ENCODE assay signal across 1 cellular context in genomic region chr14:83826838-83827237, GRCh38.
TF ChIP-seq lines count a peak whose summit lies in the region.

No MANE protein-coding gene starts in this region.

TF ChIP-seq in GM23338, 12 proteins besides CTCF, POLR2A, EP300 and RAD21 (continued from another document):
- TF ChIP-seq, protein P1, sequence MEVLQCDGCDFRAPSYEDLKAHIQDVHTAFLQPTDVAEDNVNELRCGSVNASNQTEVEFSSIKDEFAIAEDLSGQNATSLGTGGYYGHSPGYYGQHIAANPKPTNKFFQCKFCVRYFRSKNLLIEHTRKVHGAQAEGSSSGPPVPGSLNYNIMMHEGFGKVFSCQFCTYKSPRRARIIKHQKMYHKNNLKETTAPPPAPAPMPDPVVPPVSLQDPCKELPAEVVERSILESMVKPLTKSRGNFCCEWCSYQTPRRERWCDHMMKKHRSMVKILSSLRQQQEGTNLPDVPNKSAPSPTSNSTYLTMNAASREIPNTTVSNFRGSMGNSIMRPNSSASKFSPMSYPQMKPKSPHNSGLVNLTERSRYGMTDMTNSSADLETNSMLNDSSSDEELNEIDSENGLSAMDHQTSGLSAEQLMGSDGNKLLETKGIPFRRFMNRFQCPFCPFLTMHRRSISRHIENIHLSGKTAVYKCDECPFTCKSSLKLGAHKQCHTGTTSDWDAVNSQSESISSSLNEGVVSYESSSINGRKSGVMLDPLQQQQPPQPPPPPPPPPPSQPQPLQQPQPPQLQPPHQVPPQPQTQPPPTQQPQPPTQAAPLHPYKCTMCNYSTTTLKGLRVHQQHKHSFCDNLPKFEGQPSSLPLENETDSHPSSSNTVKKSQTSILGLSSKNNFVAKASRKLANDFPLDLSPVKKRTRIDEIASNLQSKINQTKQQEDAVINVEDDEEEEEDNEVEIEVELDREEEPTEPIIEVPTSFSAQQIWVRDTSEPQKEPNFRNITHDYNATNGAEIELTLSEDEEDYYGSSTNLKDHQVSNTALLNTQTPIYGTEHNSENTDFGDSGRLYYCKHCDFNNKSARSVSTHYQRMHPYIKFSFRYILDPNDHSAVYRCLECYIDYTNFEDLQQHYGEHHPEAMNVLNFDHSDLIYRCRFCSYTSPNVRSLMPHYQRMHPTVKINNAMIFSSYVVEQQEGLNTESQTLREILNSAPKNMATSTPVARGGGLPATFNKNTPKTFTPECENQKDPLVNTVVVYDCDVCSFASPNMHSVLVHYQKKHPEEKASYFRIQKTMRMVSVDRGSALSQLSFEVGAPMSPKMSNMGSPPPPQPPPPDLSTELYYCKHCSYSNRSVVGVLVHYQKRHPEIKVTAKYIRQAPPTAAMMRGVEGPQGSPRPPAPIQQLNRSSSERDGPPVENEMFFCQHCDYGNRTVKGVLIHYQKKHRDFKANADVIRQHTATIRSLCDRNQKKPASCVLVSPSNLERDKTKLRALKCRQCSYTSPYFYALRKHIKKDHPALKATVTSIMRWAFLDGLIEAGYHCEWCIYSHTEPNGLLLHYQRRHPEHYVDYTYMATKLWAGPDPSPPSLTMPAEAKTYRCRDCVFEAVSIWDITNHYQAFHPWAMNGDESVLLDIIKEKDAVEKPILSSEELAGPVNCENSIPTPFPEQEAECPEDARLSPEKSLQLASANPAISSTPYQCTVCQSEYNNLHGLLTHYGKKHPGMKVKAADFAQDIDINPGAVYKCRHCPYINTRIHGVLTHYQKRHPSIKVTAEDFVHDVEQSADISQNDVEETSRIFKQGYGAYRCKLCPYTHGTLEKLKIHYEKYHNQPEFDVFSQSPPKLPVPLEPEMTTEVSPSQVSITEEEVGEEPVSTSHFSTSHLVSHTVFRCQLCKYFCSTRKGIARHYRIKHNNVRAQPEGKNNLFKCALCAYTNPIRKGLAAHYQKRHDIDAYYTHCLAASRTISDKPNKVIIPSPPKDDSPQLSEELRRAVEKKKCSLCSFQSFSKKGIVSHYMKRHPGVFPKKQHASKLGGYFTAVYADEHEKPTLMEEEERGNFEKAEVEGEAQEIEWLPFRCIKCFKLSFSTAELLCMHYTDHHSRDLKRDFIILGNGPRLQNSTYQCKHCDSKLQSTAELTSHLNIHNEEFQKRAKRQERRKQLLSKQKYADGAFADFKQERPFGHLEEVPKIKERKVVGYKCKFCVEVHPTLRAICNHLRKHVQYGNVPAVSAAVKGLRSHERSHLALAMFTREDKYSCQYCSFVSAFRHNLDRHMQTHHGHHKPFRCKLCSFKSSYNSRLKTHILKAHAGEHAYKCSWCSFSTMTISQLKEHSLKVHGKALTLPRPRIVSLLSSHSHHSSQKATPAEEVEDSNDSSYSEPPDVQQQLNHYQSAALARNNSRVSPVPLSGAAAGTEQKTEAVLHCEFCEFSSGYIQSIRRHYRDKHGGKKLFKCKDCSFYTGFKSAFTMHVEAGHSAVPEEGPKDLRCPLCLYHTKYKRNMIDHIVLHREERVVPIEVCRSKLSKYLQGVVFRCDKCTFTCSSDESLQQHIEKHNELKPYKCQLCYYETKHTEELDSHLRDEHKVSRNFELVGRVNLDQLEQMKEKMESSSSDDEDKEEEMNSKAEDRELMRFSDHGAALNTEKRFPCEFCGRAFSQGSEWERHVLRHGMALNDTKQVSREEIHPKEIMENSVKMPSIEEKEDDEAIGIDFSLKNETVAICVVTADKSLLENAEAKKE (CRISPR knock-in tag; IDR thresholded peaks at IDR 0.05): no peak
